28 cellular contexts compared by ENCODE assay signal in the genomic region with DNA sequence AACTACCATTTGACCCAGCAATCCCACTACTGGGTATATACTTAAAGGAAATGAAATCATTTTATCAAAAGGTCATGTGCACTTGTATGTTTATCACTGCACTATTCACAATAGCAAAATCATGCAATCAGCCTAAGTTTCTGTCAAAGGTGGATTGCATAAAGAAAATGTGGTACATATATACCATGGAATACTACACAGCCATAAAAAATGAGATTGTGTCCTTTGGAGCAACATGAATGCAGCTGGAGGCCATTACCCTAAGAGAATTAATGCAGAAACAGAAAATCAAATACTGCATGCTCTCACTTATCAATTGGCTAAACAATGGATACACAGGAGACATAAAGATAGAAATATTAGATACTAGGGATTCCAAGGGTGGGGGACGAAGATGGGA. TPM values are rescaled to one million over a fixed set of nuclear protein-coding genes. Genes with fewer than 3 reads are reported as not detected.
"Had no signal": no experiment of that assay in that cellular context is flagged by ENCODE, and none has a peak within 500 bp of the region (broad histone marks: within the 10 kb centered on the region; RNA-seq: fewer than 3 reads in every experiment).

No MANE protein-coding gene starts in this region.

- H3K4me1 ChIP-seq: esophagus squamous epithelium, gastrocnemius medialis, heart right ventricle, left lung, lower lobe of right lung had no signal

- H3K9me3 ChIP-seq: esophagus squamous epithelium, gastrocnemius medialis, left lung, lower lobe of right lung, mucosa of descending colon had no signal

- H3K27me3 ChIP-seq: dorsolateral prefrontal cortex, esophagus squamous epithelium, gastrocnemius medialis, heart right ventricle, left lung had no signal

- H3K36me3 ChIP-seq: gastrocnemius medialis, lower lobe of right lung had no signal

- H3K27ac ChIP-seq: coronary artery, dorsolateral prefrontal cortex, epithelial cell of prostate, esophagus squamous epithelium, gastrocnemius medialis, heart right ventricle, left lung, lower lobe of right lung had no signal

- ATAC-seq: effector memory CD8-positive, alpha-beta T cell; esophagus mucosa; gastrocnemius medialis; heart right ventricle; left cardiac atrium; left lung; left ventricle myocardium superior; lower lobe of right lung; mucosa of descending colon; naive thymus-derived CD8-positive, alpha-beta T cell had no signal

- H3K4me3 ChIP-seq: coronary artery, dorsolateral prefrontal cortex, esophagus squamous epithelium, gastrocnemius medialis, heart right ventricle, left lung, lower lobe of right lung, mucosa of descending colon had no signal

- DNase-seq: dermis blood vessel endothelial cell; dorsolateral prefrontal cortex; effector CD4-positive, alpha-beta T cell; effector memory CD8-positive, alpha-beta T cell; endodermal cell; erythroblast; esophagus squamous epithelium; foreskin fibroblast; foreskin melanocyte; gastrocnemius medialis; glutamatergic neuron; head of caudate nucleus; heart right ventricle; hippocampal formation; left cardiac atrium; left lung; left ventricle myocardium superior; lower lobe of right lung; mesenchymal stem cell; mucosa of descending colon; naive B cell; naive thymus-derived CD8-positive, alpha-beta T cell had no signal

- FAIRE-seq: endometrium, islet of Langerhans, keratinocyte had no signal

RNA-seq across cellular contexts. Expression of a gene that starts 38.2 kb away (rescaled TPM):
- polyA plus RNA-seq: naive thymus-derived CD8-positive, alpha-beta T cell had no signal
